Comparison of ENCODE assay signal across 8 cellular contexts in genomic region chr16:30659507-30660423, GRCh38. TPM values are rescaled to one million over a fixed set of nuclear protein-coding genes. Genes with fewer than 3 reads are reported as not detected.
A peak's percentile ranks its signal among the peaks of the same experiment; 100 is the strongest.
DNase-seq lines count a peak whose midpoint lies in the region; ATAC-seq, FAIRE-seq and TF ChIP-seq lines count a peak whose summit lies in the region.

No MANE protein-coding gene starts in this region.

- POLR2A ChIA-PET in A549 (lab: Yijun Ruan, JAX) = interaction anchor here (0.9 to 2.1 kb wide), 7 partner anchors 9 to 133 kb away, joined by 3 to 14 read pairs (median 8); partner anchors contain the start of genes PHKG2 and PRR14

- peak overlapping the region; percentile 75 to 80 for H3K4me3 Mint-ChIP-seq in effector memory CD8-positive, alpha-beta T cell

- 2% methylated on average over 44 of the region's 84 CpGs for WGBS in A549 (ENCODE audit: missing lambda C conversion rate)

- TF ChIP-seq RAD21 in A549 (conservative IDR thresholded peaks at IDR 0.05 in 1 of 2, IDR thresholded peaks at IDR 0.05 in 1 of 2) = no peak

- H3K9ac ChIP-seq in muscle layer of colon (ENCODE audit: low read length) = peak overlapping the region; percentile 90

- H3K27me3 Mint-ChIP-seq in effector memory CD8-positive, alpha-beta T cell = no peaks in the 10 kb centered on the region

- peak overlapping the region; percentile 96 for H3K4me2 ChIP-seq in A549

- peaks cover 56% of the 10 kb centered on the region for H3K36me3 ChIP-seq in muscle layer of colon (ENCODE audit: insufficient read depth, low read length)

- no peak for FAIRE-seq in A549 (lab: Jason Lieb, UNC)

- CTCF ChIA-PET in A549 (lab: Yijun Ruan, JAX) = interaction anchor here (0.6 to 3.8 kb wide), 10 partner anchors 9 to 222 kb away, joined by 3 to 39 read pairs (median 3); partner anchors contain the start of gene PRR14

- peak overlapping the region; percentile 83 to 89 for H3K27ac Mint-ChIP-seq in effector memory CD8-positive, alpha-beta T cell

- H3K4me1 ChIP-seq in A549 (peaks cover 23% of the 10 kb centered on the region), muscle layer of colon (ENCODE audit: insufficient read depth, low read length) (peaks cover 51% of the 10 kb centered on the region)

- TF ChIP-seq POLR2A in A549 (IDR thresholded peaks at IDR 0.05; ENCODE audit: low read length) = no peak

- H3K4me1 Mint-ChIP-seq in effector memory CD8-positive, alpha-beta T cell (ENCODE audit: low read depth in 2 of 2) = peaks cover 43 to 49% of the 10 kb centered on the region in 2 donors

- H3K9me3 ChIP-seq in A549 = no peaks in the 10 kb centered on the region
- H3K9me3 ChIP-seq in muscle layer of colon (ENCODE audit: low read length) = no peaks in the 10 kb centered on the region

- no peak for ATAC-seq in A549
- ATAC-seq in HG02759 (IDR thresholded peaks at IDR 0.05; ENCODE audit: unreplicated experiment) = peak; percentile 1
- ATAC-seq in effector memory CD8-positive, alpha-beta T cell (replicated peaks) = no peak

- H3K27ac ChIP-seq in A549 (peak overlapping the region; percentile 87 to 99), muscle layer of colon (ENCODE audit: low read depth, low read length) (peak overlapping the region; percentile 84), substantia nigra (ENCODE audit: low read depth, low read length, poor library complexity, severe bottlenecking) (peak overlapping the region; percentile 100)

- no peaks in the 10 kb centered on the region for H3K9me3 Mint-ChIP-seq in effector memory CD8-positive, alpha-beta T cell

- H3K4me3 ChIP-seq in A549 = peak overlapping the region; percentile 90
- H3K4me3 ChIP-seq in muscle layer of colon (ENCODE audit: low read depth in 1 of 2, low read length in 2 of 2) = peak overlapping the region; percentile 76 to 98

- TF ChIP-seq EP300 in A549 (IDR thresholded peaks at IDR 0.05) = no peak

- 0 out of 3 replicates have a peak, but pooled peaks have one; percentile 7 for TF ChIP-seq CTCF in A549 (IDR thresholded peaks at IDR 0.05)

- no peaks in the 10 kb centered on the region for H3K27me3 ChIP-seq in muscle layer of colon (ENCODE audit: control insufficient read depth in 1 of 2, insufficient read depth in 2 of 2, low read length in 2 of 2)

- DNase-seq in A549 (ENCODE audit: low read depth in 1 of 2, low spot score in 1 of 2) (no peak), substantia nigra (lab: John Stamatoyannopoulos, UW) (peak in 3 of 49 donors; percentile 8 to 28 (median 25)), NCI-H1694 (lab: John Stamatoyannopoulos, UW) (no peak), GM19238 (ENCODE audit: insufficient read length, low spot score) (no peak)
- DNase-seq in activated CD4-positive, alpha-beta T cell treated with anti-CD3 and anti-CD28 coated beads, Interleukin-2, amount 50 U/mL, for 1 hour = peak; percentile 41
- DNase-seq in effector memory CD8-positive, alpha-beta T cell = peak; percentile 44 to 49 (median 49)

- peaks cover 84% of the 10 kb centered on the region for H3K36me3 Mint-ChIP-seq in effector memory CD8-positive, alpha-beta T cell (ENCODE audit: insufficient read depth)

TF ChIP-seq in A549, 52 proteins besides CTCF, POLR2A, EP300 and RAD21 (continues in another document):
- TF ChIP-seq ELK1 (IDR thresholded peaks at IDR 0.05; ENCODE audit: low read depth, low read length) (no peak), BCL3 (IDR thresholded peaks at IDR 0.05) (no peak), TP53 (CRISPR knock-in tag; IDR thresholded peaks at IDR 0.05) (no peak), NR3C1 (IDR thresholded peaks at IDR 0.05) (no peak), CHD2 (IDR thresholded peaks at IDR 0.05; ENCODE audit: low read length, partially characterized antibody) (no peak), ZNF302 (CRISPR knock-in tag; IDR thresholded peaks at IDR 0.05) (no peak), POLR2AphosphoS2 (conservative IDR thresholded peaks at IDR 0.05; ENCODE audit: low read length) (no peak), FOSB (CRISPR knock-in tag; IDR thresholded peaks at IDR 0.05) (no peak), HOXA7 (CRISPR knock-in tag; IDR thresholded peaks at IDR 0.05) (no peak), MYC (IDR thresholded peaks at IDR 0.05; ENCODE audit: borderline replicate concordance, low read length) (no peak), NPAS2 (CRISPR knock-in tag; IDR thresholded peaks at IDR 0.05; ENCODE audit: borderline replicate concordance) (no peak), HOXB5 (CRISPR knock-in tag; IDR thresholded peaks at IDR 0.05) (no peak), HOXB13 (CRISPR knock-in tag; IDR thresholded peaks at IDR 0.05; ENCODE audit: low read depth) (no peak), RFX5 (IDR thresholded peaks at IDR 0.05) (no peak), PBX3 (IDR thresholded peaks at IDR 0.05) (no peak)

RNA-seq across cellular contexts. Expression of gene FBRS, which starts 1.5 kb away (rescaled TPM):
- polyA plus RNA-seq in A549 (2011; rRNA removed) (5.9 and 8.1 TPM in 2 replicates), A549 (2017; fragmentation: RNase III; extraction: RNeasy Plus Mini Kit Qiagen cat#74134 plus additional on column Dnase treatment) (29.0 to 34.8 TPM (median 33.3 TPM) in 3 replicates)
- 10.4 and 14.6 TPM in 2 replicates for polyA plus RNA-seq in A549 (2012; cell fraction: cytosol; rRNA removed)
- polyA plus RNA-seq in A549 (2012; cell fraction: nucleus; rRNA removed) = 34.8 and 43.0 TPM in 2 replicates
- polyA minus RNA-seq in A549 (2011; rRNA and poly(A)+ RNA removed) = 17.2 and 17.3 TPM in 2 replicates

RNA-seq across cellular contexts. Expression of gene PRR14, which starts 9.0 kb away (rescaled TPM):
- 6.3 and 8.4 TPM in 2 replicates for polyA plus RNA-seq in A549 (2011; rRNA removed)
- 11.7 and 14.9 TPM in 2 replicates for polyA plus RNA-seq in A549 (2012; cell fraction: cytosol; rRNA removed)
- polyA plus RNA-seq in A549 (2012; cell fraction: nucleus; rRNA removed) = 38.4 and 39.3 TPM in 2 replicates
- 16.2 to 19.2 TPM (median 18.2 TPM) in 3 replicates for polyA plus RNA-seq in A549 (2017; fragmentation: RNase III; extraction: RNeasy Plus Mini Kit Qiagen cat#74134 plus additional on column Dnase treatment)
- polyA minus RNA-seq in A549 (2011; rRNA and poly(A)+ RNA removed) = 2.4 and 5.7 TPM in 2 replicates

RNA-seq across cellular contexts. Expression of gene SRCAP, which starts 39.2 kb away (rescaled TPM):
- polyA plus RNA-seq in A549 (2011; rRNA removed) (6.2 and 10.0 TPM in 2 replicates), A549 (2017; fragmentation: RNase III; extraction: RNeasy Plus Mini Kit Qiagen cat#74134 plus additional on column Dnase treatment) (18.9 to 19.9 TPM (median 19.5 TPM) in 3 replicates)
- 7.9 and 17.1 TPM in 2 replicates for polyA plus RNA-seq in A549 (2012; cell fraction: cytosol; rRNA removed)
- polyA plus RNA-seq in A549 (2012; cell fraction: nucleus; rRNA removed) = 20.8 and 30.6 TPM in 2 replicates
- 22.3 and 26.5 TPM in 2 replicates for polyA minus RNA-seq in A549 (2011; rRNA and poly(A)+ RNA removed)

RNA-seq across cellular contexts. Expression of gene ZNF689, which starts 49.6 kb away (rescaled TPM):
- polyA plus RNA-seq in A549 (2011; rRNA removed) (6.8 and 7.1 TPM in 2 replicates), A549 (2017; fragmentation: RNase III; extraction: RNeasy Plus Mini Kit Qiagen cat#74134 plus additional on column Dnase treatment) (6.5 to 7.4 TPM (median 7.0 TPM) in 3 replicates)
- 4.9 and 8.9 TPM in 2 replicates for polyA plus RNA-seq in A549 (2012; cell fraction: cytosol; rRNA removed)
- 9.3 and 12.7 TPM in 2 replicates for polyA plus RNA-seq in A549 (2012; cell fraction: nucleus; rRNA removed)
- 7.9 and 11.1 TPM in 2 replicates for polyA minus RNA-seq in A549 (2011; rRNA and poly(A)+ RNA removed)

Comparison
In these comparisons a context has a peak if more than half of its experiments do, and no peak if none do; other contexts are left out.
1. DNase-seq: peak in activated CD4-positive, alpha-beta T cell treated with anti-CD3 and anti-CD28 coated beads, Interleukin-2, amount 50 U/mL, for 1 hour (single experiment) and effector memory CD8-positive, alpha-beta T cell (3 of 3); none in A549 (0 of 2), NCI-H1694 (single experiment) and GM19238 (single experiment).
2. Peak in every context shown above with its lines, with median percentiles within 50 percentile points of each other: H3K27ac ChIP-seq.